In the genomic region with DNA sequence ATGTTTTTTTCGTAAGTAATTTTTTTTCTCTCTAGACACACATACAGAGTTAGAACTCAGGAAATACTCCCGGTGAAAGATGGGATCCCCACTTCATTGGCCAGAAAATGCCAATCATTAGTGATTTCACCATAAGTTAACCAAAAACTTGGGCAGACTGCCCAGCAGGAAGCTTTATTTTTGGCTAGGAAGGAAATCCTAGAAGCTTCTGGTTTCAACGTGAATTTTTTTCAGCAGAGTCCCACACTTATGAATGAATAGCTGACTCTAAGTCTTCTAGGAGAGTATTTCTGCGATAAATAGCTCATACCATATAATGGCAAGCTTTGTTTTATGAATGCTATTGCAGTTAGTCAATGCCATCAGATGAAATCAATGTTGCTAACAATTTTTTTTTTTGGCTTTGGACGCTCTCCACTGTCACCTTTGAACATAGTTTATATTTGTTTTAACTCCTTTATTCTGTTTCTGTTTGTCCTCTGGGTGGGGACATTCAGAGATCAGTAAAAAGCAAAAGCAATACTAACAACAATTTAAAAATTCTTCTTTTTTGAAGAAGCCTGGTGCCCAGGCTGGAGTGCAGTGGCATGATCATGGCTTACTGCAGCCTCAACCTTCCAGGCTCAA, we compare ENCODE assay signal across 12 cellular contexts. TPM values are rescaled to one million over a fixed set of nuclear protein-coding genes. Genes with fewer than 3 reads are reported as not detected.
DNase-seq lines count a peak whose midpoint lies in the region; ATAC-seq and TF ChIP-seq lines count a peak whose summit lies in the region.
"Had no signal": no experiment of that assay in that cellular context is flagged by ENCODE, and none has a peak within 500 bp of the region (broad histone marks: within the 10 kb centered on the region; RNA-seq: fewer than 3 reads in every experiment).

No MANE protein-coding gene starts in this region.

- in situ Hi-C loops in SK-MEL-5 (cut with HindIII; ENCODE audit: low pct_unique_long_range_greater_than_20kb, low sequenced_read_pairs): no loop called here

- H3K27ac Mint-ChIP-seq in activated CD4-positive, alpha-beta T cell treated with anti-CD3 and anti-CD28 coated beads for 36 hours: peak overlapping the region; percentile 13
- H3K27ac Mint-ChIP-seq: dendritic cell treated with granulocyte-macrophage colony-stimulating factor and Interleukin-4, amounts not matched to agents 40 ng/mL and 50 ng/mL, for 4 days had no signal

- no peaks in the 10 kb centered on the region for H3K9me3 Mint-ChIP-seq in activated CD4-positive, alpha-beta T cell treated with anti-CD3 and anti-CD28 coated beads for 36 hours (ENCODE audit: low read depth)
- H3K9me3 Mint-ChIP-seq: dendritic cell treated with granulocyte-macrophage colony-stimulating factor and Interleukin-4, amounts not matched to agents 40 ng/mL and 50 ng/mL, for 4 days had no signal

- H3K4me1 Mint-ChIP-seq in activated CD4-positive, alpha-beta T cell treated with anti-CD3 and anti-CD28 coated beads for 36 hours: peaks cover 80% of the 10 kb centered on the region

- no peak overlapping the region for H3K4me3 ChIP-seq in fibroblast of the aortic adventitia (ENCODE audit: low read depth, low read length)
- H3K4me3 ChIP-seq: tibial artery had no signal

- CTCF ChIA-PET in activated CD4-positive, alpha-beta T cell treated with anti-CD3 and anti-CD28 coated beads for 36 hours (lab: Charles Lee): interaction anchor here (0.6 to 1.6 kb wide), 5 partner anchors 10 to 283 kb away, joined by 3 read pairs; a partner anchor contains a TSS

- TF ChIP-seq CTCF in fibroblast of the aortic adventitia (IDR thresholded peaks at IDR 0.05; ENCODE audit: insufficient read depth, low read length): no peak

- H3K27me3 Mint-ChIP-seq in activated CD4-positive, alpha-beta T cell treated with anti-CD3 and anti-CD28 coated beads for 36 hours: no peaks in the 10 kb centered on the region
- H3K27me3 Mint-ChIP-seq: dendritic cell treated with granulocyte-macrophage colony-stimulating factor and Interleukin-4, amounts not matched to agents 40 ng/mL and 50 ng/mL, for 4 days had no signal

- POLR2A ChIA-PET in activated CD4-positive, alpha-beta T cell treated with anti-CD3 and anti-CD28 coated beads for 36 hours (lab: Charles Lee): interaction anchor here (0.6 to 0.7 kb wide), 5 partner anchors 23 to 1480 kb away, joined by 3 to 9 read pairs (median 4); no protein-coding TSS in a partner anchor

- no peak overlapping the region for H3K4me3 Mint-ChIP-seq in activated CD4-positive, alpha-beta T cell treated with anti-CD3 and anti-CD28 coated beads for 36 hours
- H3K4me3 Mint-ChIP-seq: dendritic cell treated with granulocyte-macrophage colony-stimulating factor and Interleukin-4, amounts not matched to agents 40 ng/mL and 50 ng/mL, for 4 days had no signal

- intact Hi-C loops in activated CD4-positive, alpha-beta T cell treated with anti-CD3 and anti-CD28 coated beads for 36 hours (cut with DNase I, micrococcal nuclease): no loop called here
- intact Hi-C loops in sciatic nerve (cut with DNase I): no loop called here

- H3K36me3 Mint-ChIP-seq in activated CD4-positive, alpha-beta T cell treated with anti-CD3 and anti-CD28 coated beads for 36 hours (ENCODE audit: low read depth): peaks cover 66% of the 10 kb centered on the region

- ATAC-seq in activated CD4-positive, alpha-beta T cell treated with anti-CD3 and anti-CD28 coated beads for 36 hours: no peak
- ATAC-seq in sciatic nerve: peak; percentile 44
- no peak for ATAC-seq in HG03097 (IDR thresholded peaks at IDR 0.05; ENCODE audit: low FRiP score, unreplicated experiment)

- DNase-seq in activated CD4-positive, alpha-beta T cell treated with anti-CD3 and anti-CD28 coated beads for 36 hours: no peak
- no peak for DNase-seq in activated CD4-positive, alpha-beta T cell treated with anti-CD3 and anti-CD28 coated beads for 48 hours
- DNase-seq in SK-MEL-5 (ENCODE audit: low read depth, low spot score) (peak; percentile 67), fibroblast of the aortic adventitia (ENCODE audit: low read depth) (peak; percentile 77), sciatic nerve (ENCODE audit: low spot score) (no peak), NCI-H187 (lab: John Stamatoyannopoulos, UW) (no peak), iPS-NIHi11 (ENCODE audit: low spot score) (no peak)
- DNase-seq: 8988T; stimulated activated CD4-positive, alpha-beta T cell treated with anti-CD3 and anti-CD28 coated beads, Interleukin-2, amount 100 ng/mL, for 48 hours; tibial artery had no signal

RNA-seq across cellular contexts. Expression of a gene that starts 9.5 kb away (rescaled TPM):
- total RNA-seq in activated CD4-positive, alpha-beta T cell treated with anti-CD3 and anti-CD28 coated beads for 36 hours: 100 to 1,000 TPM; 201 to 283 TPM
- 197 and 208 TPM in 2 replicates for total RNA-seq in SK-MEL-5 (2014; rRNA removed; shearing (Covaris generic))
- 159 and 176 TPM in 2 replicates for polyA plus RNA-seq in SK-MEL-5 (2015; cell fraction: cytosol; rRNA removed)
- 212 and 228 TPM in 2 replicates for polyA plus RNA-seq in SK-MEL-5 (2015; cell fraction: nucleus; rRNA removed)
- 130 and 213 TPM in 2 replicates for total RNA-seq in fibroblast of the aortic adventitia (ENCODE audit: low replicate concordance)
- 111 TPM for total RNA-seq in sciatic nerve

RNA-seq across cellular contexts. Expression of a gene that starts 44.3 kb away (rescaled TPM):
- total RNA-seq in activated CD4-positive, alpha-beta T cell treated with anti-CD3 and anti-CD28 coated beads for 36 hours: 1 to 10 TPM; 4.4 to 4.7 TPM
- 2.1 TPM in 1 of 2 replicates, not detected in the other for total RNA-seq in SK-MEL-5 (2014; rRNA removed; shearing (Covaris generic))
- polyA plus RNA-seq in SK-MEL-5 (2015; cell fraction: cytosol; rRNA removed): not detected in 2 replicates
- polyA plus RNA-seq in SK-MEL-5 (2015; cell fraction: nucleus; rRNA removed): not detected in 2 replicates
- total RNA-seq in fibroblast of the aortic adventitia (ENCODE audit: low replicate concordance): 0.74 and 2.6 TPM in 2 replicates
- total RNA-seq in sciatic nerve: 7.5 TPM

Comparison
In these comparisons a context has a peak if more than half of its experiments do, and no peak if none do; other contexts are left out.
1. DNase-seq: peak in SK-MEL-5 (single experiment) and fibroblast of the aortic adventitia (single experiment); none in activated CD4-positive, alpha-beta T cell treated with anti-CD3 and anti-CD28 coated beads for 36 hours (single experiment), activated CD4-positive, alpha-beta T cell treated with anti-CD3 and anti-CD28 coated beads for 48 hours (single experiment), sciatic nerve (single experiment), NCI-H187 (0 of 2) and iPS-NIHi11 (single experiment).